In genomic region chr2:64212801-64213321, GRCh38 we compare ENCODE assay signal across 8 cellular contexts.
DNase-seq lines count a peak whose midpoint lies in the region; TF ChIP-seq lines count a peak whose summit lies in the region.

No MANE protein-coding gene starts in this region.

- H3K27me3 ChIP-seq in uterus: no peaks in the 10 kb centered on the region

- no peaks in the 10 kb centered on the region for H3K9me3 ChIP-seq in uterus

- H3K36me3 ChIP-seq in uterus: no peaks in the 10 kb centered on the region

- no peak overlapping the region for H3K4me3 ChIP-seq in uterus

- intact Hi-C loops in uterus (cut with DNase I; ENCODE audit: low total_unique reads) (no loop called here), posterior cingulate gyrus (cut with DNase I) (no loop called here)

- no peak for TF ChIP-seq POLR2A in uterus (IDR thresholded peaks at IDR 0.05)

- DNase-seq in activated effector memory CD4-positive, alpha-beta T cell treated with anti-CD3 and anti-CD28 coated beads, Interleukin-2, amount 50 U/mL, for 16 hours: peak; percentile 70
- no peak for DNase-seq in activated effector memory CD4-positive, alpha-beta T cell treated with Interleukin-2 at 50 U/mL for 16 hours
- DNase-seq in M059J (ENCODE audit: low read depth) (peak; percentile 75), astrocyte of the hippocampus (ENCODE audit: low read depth, low spot score) (peak; percentile 91), uterus (no peak), NCI-H2029 (lab: John Stamatoyannopoulos, UW) (no peak), posterior cingulate gyrus (no peak)
- peak; percentile 55 for DNase-seq in stimulated activated CD4-positive, alpha-beta T cell treated with anti-CD3 and anti-CD28 coated beads, Interleukin-15, amount 100 ng/mL, for 24 hours

- peaks cover 0 to 12% of the 10 kb centered on the region in 2 donors for H3K4me1 ChIP-seq in uterus

- peak overlapping the region in 1 of 2 donors; percentile 4 for H3K27ac ChIP-seq in uterus

- no peak for TF ChIP-seq CTCF in uterus (IDR thresholded peaks at IDR 0.05)

Comparison
In these comparisons a context has a peak if more than half of its experiments do, and no peak if none do; other contexts are left out.
1. DNase-seq: peak in activated effector memory CD4-positive, alpha-beta T cell treated with anti-CD3 and anti-CD28 coated beads, Interleukin-2, amount 50 U/mL, for 16 hours (single experiment), M059J (single experiment), astrocyte of the hippocampus (single experiment) and stimulated activated CD4-positive, alpha-beta T cell treated with anti-CD3 and anti-CD28 coated beads, Interleukin-15, amount 100 ng/mL, for 24 hours (single experiment); none in activated effector memory CD4-positive, alpha-beta T cell treated with Interleukin-2 at 50 U/mL for 16 hours (single experiment), uterus (0 of 2), NCI-H2029 (single experiment) and posterior cingulate gyrus (0 of 10).